ENCODE assay signal across 23 cellular contexts in the genomic region with DNA sequence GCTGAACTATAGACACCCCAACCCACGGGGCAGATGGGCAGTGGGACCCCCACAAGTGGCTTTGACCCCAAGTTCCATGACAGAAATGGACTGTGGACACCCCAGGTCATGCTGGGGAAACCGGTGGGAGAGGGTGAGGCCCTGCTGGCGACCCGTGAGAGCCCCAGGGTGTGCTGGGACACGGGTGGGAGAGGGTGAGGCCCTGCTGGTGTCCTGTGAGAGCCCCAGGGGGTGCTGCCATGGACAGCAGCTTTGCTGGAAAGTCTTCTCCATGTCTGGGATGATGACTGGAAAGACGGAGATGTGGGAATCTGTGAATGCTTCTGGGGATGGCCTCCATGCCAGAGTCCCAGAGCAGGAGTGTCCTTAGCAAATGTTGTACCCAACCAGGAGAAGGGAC.
"Had no signal": no experiment of that assay in that cellular context is flagged by ENCODE, and none has a peak within 500 bp of the region (broad histone marks: within the 10 kb centered on the region; RNA-seq: fewer than 3 reads in every experiment).

No MANE protein-coding gene starts in this region.

- ATAC-seq: esophagus mucosa; gastroesophageal sphincter; heart right ventricle; left colon; natural killer cell; psoas muscle; right cardiac atrium; stimulated activated naive B cell treated with anti-CD40 and anti-IgM and Interleukin-4, amounts not matched to agents 10 μg/mL and 1 μg/mL and 100 μg/mL, for 72 hours had no signal

- H3K27me3 ChIP-seq: colonic mucosa, neutrophil, sigmoid colon, transverse colon, vagina had no signal

- H3K36me3 ChIP-seq: colonic mucosa, gastroesophageal sphincter, heart right ventricle, neutrophil, sigmoid colon, suprapubic skin, transverse colon, vagina had no signal

- H3K4me3 ChIP-seq: colonic mucosa, gastroesophageal sphincter, heart right ventricle, lung, psoas muscle, sigmoid colon, suprapubic skin, transverse colon, vagina had no signal

- H3K4me1 ChIP-seq: colonic mucosa, gastroesophageal sphincter, psoas muscle, sigmoid colon, suprapubic skin, transverse colon, vagina had no signal

- FAIRE-seq: islet of Langerhans had no signal

- H3K9me3 ChIP-seq: colonic mucosa, gastroesophageal sphincter, heart right ventricle, neutrophil, psoas muscle, sigmoid colon, suprapubic skin, transverse colon, vagina had no signal

- H3K27ac ChIP-seq: colonic mucosa, epithelial cell of prostate, gastroesophageal sphincter, heart right ventricle, neutrophil, psoas muscle, sigmoid colon, suprapubic skin, transverse colon, vagina had no signal

- DNase-seq: colonic mucosa; effector CD8-positive, alpha-beta T cell; endodermal cell; foreskin fibroblast; heart right ventricle; hippocampal formation; kidney glomerular epithelial cell; left colon; natural killer cell; right cardiac atrium; sigmoid colon; stimulated activated CD4-positive, alpha-beta T cell treated with anti-CD3 and anti-CD28 coated beads, Interleukin-2, amount 100 ng/mL, for 48 hours; stimulated activated naive B cell treated with anti-CD40 and anti-IgM and Interleukin-4, amounts not matched to agents 10 μg/mL and 1 μg/mL and 100 μg/mL, for 72 hours; transverse colon had no signal
